Comparison of ENCODE assay signal across 8 cellular contexts in the genomic region with DNA sequence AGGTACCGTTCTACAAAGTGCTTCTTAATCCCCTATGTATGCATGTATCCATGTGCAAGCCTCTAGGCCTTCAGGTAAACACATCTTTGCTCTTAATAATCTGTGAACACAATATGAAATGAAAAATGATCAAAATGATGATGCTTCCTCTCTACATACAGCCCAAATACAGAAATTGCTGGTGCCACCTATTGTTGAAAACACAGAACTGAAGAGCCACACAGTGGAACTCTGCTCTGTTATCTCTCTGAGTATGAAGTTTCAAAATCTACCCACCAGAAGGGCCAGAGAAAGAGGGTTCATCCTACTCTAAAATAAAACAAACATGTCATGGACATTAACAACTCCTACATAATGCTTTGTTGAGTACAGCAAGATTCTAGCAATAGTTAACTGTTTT.
DNase-seq lines count a peak whose midpoint lies in the region; ATAC-seq, FAIRE-seq and TF ChIP-seq lines count a peak whose summit lies in the region.

No MANE protein-coding gene starts in this region.

- H3K4me1 ChIP-seq in BE2C, result no peaks in the 10 kb centered on the region
- H3K4me1 ChIP-seq in ascending aorta, result no peaks in the 10 kb centered on the region
- no peaks in the 10 kb centered on the region for H3K4me1 ChIP-seq in HepG2 (ENCODE audit: insufficient read depth, low read length)
- no peaks in the 10 kb centered on the region for H3K4me1 ChIP-seq in CD8-positive, alpha-beta memory T cell (ENCODE audit: insufficient read depth, low read length)

- in situ Hi-C loops in HepG2 (cut with HindIII; ENCODE audit: extremely low pct_ligation_motif_present, low pct_unique_long_range_greater_than_20kb), result no loop called here

- POLR2A ChIA-PET in HepG2 (lab: Yijun Ruan, JAX), result no interaction called here
- POLR2A ChIA-PET in CD8-positive, alpha-beta memory T cell (lab: Charles Lee), result no interaction called here

- H3K36me3 ChIP-seq in BE2C, result no peaks in the 10 kb centered on the region
- H3K36me3 ChIP-seq in ascending aorta, result no peaks in the 10 kb centered on the region
- H3K36me3 ChIP-seq in HepG2 (replicated peaks in 1 of 2; ENCODE audit: control insufficient read depth in 1 of 2, insufficient read depth in 2 of 2, low read length in 2 of 2), result no peaks in the 10 kb centered on the region
- no peaks in the 10 kb centered on the region for H3K36me3 ChIP-seq in CD8-positive, alpha-beta memory T cell (ENCODE audit: insufficient read depth, low read length)

- no peak overlapping the region for H3K4me3 ChIP-seq in BE2C (ENCODE audit: low read depth, low read length)
- no peak overlapping the region for H3K4me3 ChIP-seq in ascending aorta
- H3K4me3 ChIP-seq in HepG2 (replicated peaks in 1 of 3; ENCODE audit: insufficient read depth in 1 of 3, low read depth in 2 of 3, low read length in 3 of 3), result no peak overlapping the region
- no peak overlapping the region for H3K4me3 ChIP-seq in CD8-positive, alpha-beta memory T cell (ENCODE audit: low read length)

- TF ChIP-seq EP300 in HepG2 (IDR thresholded peaks at IDR 0.05; ENCODE audit: low read depth in 2 of 2, low read length in 2 of 2), result no peak
- no peak for TF ChIP-seq EP300 in HepG2 (CRISPR knock-in tag; IDR thresholded peaks at IDR 0.05; ENCODE audit: borderline replicate concordance)

- FAIRE-seq in H54 (lab: Jason Lieb, UNC) (peak; percentile 89), HepG2 (lab: Jason Lieb, UNC) (no peak)

- H3K27ac ChIP-seq in ascending aorta, result no peak overlapping the region
- H3K27ac ChIP-seq in HepG2 (ENCODE audit: extremely low read length, insufficient read depth, low read length), result no peak overlapping the region
- H3K27ac ChIP-seq in CD8-positive, alpha-beta memory T cell (ENCODE audit: low read depth, low read length), result no peak overlapping the region

- H3K9me3 ChIP-seq in BE2C (no peaks in the 10 kb centered on the region), ascending aorta (no peaks in the 10 kb centered on the region), HepG2 (ENCODE audit: low read length) (no peaks in the 10 kb centered on the region)
- H3K9me3 ChIP-seq in CD8-positive, alpha-beta memory T cell (ENCODE audit: low read length), result no peaks in the 10 kb centered on the region

- H4K20me1 ChIP-seq in HepG2 (ENCODE audit: insufficient read depth, low read length), result no peaks in the 10 kb centered on the region

- TF ChIP-seq POLR2A in H54 (IDR thresholded peaks at IDR 0.05; ENCODE audit: low read depth, low read length) (no peak), HepG2 (IDR thresholded peaks at IDR 0.05; ENCODE audit: insufficient read depth in 1 of 2, low read depth in 2 of 2, low read length in 2 of 2) (no peak)

- H3K9ac ChIP-seq in HepG2 (ENCODE audit: insufficient read depth, low read depth, low read length), result no peak overlapping the region

- no peak overlapping the region for H3K4me3 Mint-ChIP-seq in CD8-positive, alpha-beta memory T cell

- TF ChIP-seq CTCF in BE2C (IDR thresholded peaks at IDR 0.05; ENCODE audit: low read depth, low read length), result 0 out of 2 replicates have a peak, but pooled peaks have one; percentile 8
- TF ChIP-seq CTCF in ascending aorta (IDR thresholded peaks at IDR 0.05), result peak in 2 of 3 experiments; percentile 33 to 59
- peak; percentile 39; the same call in 1 of the 2 replicates for TF ChIP-seq CTCF in HepG2 (CRISPR knock-in tag; IDR thresholded peaks at IDR 0.05)

- ATAC-seq in HepG2 (peak; percentile 63; the same call in 2 of the 3 replicates), GM21447 (IDR thresholded peaks at IDR 0.05; ENCODE audit: unreplicated experiment) (no peak)

- no TSS peak for BruUV-seq in HepG2 (replicated peaks; lab: Mats Ljungman, UMichigan)

- H3K9me3 Mint-ChIP-seq in CD8-positive, alpha-beta memory T cell, result no peaks in the 10 kb centered on the region

- WGBS in HepG2 (ENCODE audit: low lambda C conversion rate), result 81% methylated on average over 1 of the region's 1 CpG

- no peaks in the 10 kb centered on the region for H3K79me2 ChIP-seq in HepG2 (ENCODE audit: insufficient read depth, low read length)

- CTCF ChIA-PET in HepG2 (lab: Yijun Ruan, JAX; ENCODE audit: low intra/inter-chr PET ratio, low total read pairs), result no interaction called here
- CTCF ChIA-PET in CD8-positive, alpha-beta memory T cell (lab: Charles Lee), result no interaction called here

- DNase-seq in BE2C, result no peak
- no peak for DNase-seq in H54 (ENCODE audit: insufficient read length, low spot score)
- DNase-seq in ascending aorta (ENCODE audit: low spot score in 2 of 2), result no peak
- DNase-seq in HepG2 (ENCODE audit: low spot score), result no peak
- DNase-seq in OCI-M2 (lab: John Stamatoyannopoulos, UW; ENCODE audit: unreplicated experiment), result no peak
- no peak for DNase-seq in mesenteric fat pad (ENCODE audit: low spot score)
- no peak for DNase-seq in CD8-positive, alpha-beta memory T cell

- no peaks in the 10 kb centered on the region for H3K4me1 Mint-ChIP-seq in CD8-positive, alpha-beta memory T cell

- H3K27me3 Mint-ChIP-seq in CD8-positive, alpha-beta memory T cell, result peaks cover 10 to 39% of the 10 kb centered on the region in 2 donors

- H3K4me2 ChIP-seq in HepG2 (ENCODE audit: low read depth, low read length), result no peak overlapping the region

- no peaks in the 10 kb centered on the region for H3K36me3 Mint-ChIP-seq in CD8-positive, alpha-beta memory T cell

- intact Hi-C loops in ascending aorta (cut with DNase I), result no loop called here
- intact Hi-C loops in HepG2 (cut with micrococcal nuclease; ENCODE audit: unreplicated experiment), result loop anchor here (1.0 to 5.0 kb wide), 2 partner anchors 151 to 496 kb away; no protein-coding TSS in a partner anchor

- H3K27ac Mint-ChIP-seq in CD8-positive, alpha-beta memory T cell, result no peak overlapping the region

- no peak for TF ChIP-seq RAD21 in HepG2 (CRISPR knock-in tag; IDR thresholded peaks at IDR 0.05)

- no peak overlapping the region for H2AFZ ChIP-seq in HepG2 (ENCODE audit: low read length)

- H3K27me3 ChIP-seq in BE2C (no peaks in the 10 kb centered on the region), ascending aorta (no peaks in the 10 kb centered on the region), HepG2 (ENCODE audit: control insufficient read depth in 1 of 2, insufficient read depth in 2 of 2, low read length in 2 of 2) (no peaks in the 10 kb centered on the region; a peak in 1 of 5 replicates)
- H3K27me3 ChIP-seq in CD8-positive, alpha-beta memory T cell (ENCODE audit: insufficient read depth, low read length, poor library complexity, severe bottlenecking), result no peaks in the 10 kb centered on the region

TF ChIP-seq in HepG2, 621 proteins besides CTCF, POLR2A, EP300 and RAD21:
- TF ChIP-seq STAG1 (CRISPR knock-in tag; IDR thresholded peaks at IDR 0.05) (peak; percentile 24; the same call in 1 of the 2 replicates), ZNF234 (CRISPR knock-in tag; conservative IDR thresholded peaks at IDR 0.05) (no peak), ZNF616 (CRISPR knock-in tag; IDR thresholded peaks at IDR 0.05; ENCODE audit: low read depth) (no peak)
